In genomic region chr13:50474094-50474654, GRCh38 we compare ENCODE assay signal across 20 cellular contexts.
DNase-seq lines count a peak whose midpoint lies in the region; ATAC-seq lines count a peak whose summit lies in the region.
"Had no signal": no experiment of that assay in that cellular context is flagged by ENCODE, and none has a peak within 500 bp of the region (broad histone marks: within the 10 kb centered on the region; RNA-seq: fewer than 3 reads in every experiment).

No MANE protein-coding gene starts in this region.

- DNase-seq in NCI-H1417 (lab: John Stamatoyannopoulos, UW) (peak in 2 of 3 experiments; percentile 35 to 41), NCI-H1417 treated with DMSO at 0.1 percent for 48 hours (lab: John Stamatoyannopoulos, UW) (no peak), DMS53 (lab: John Stamatoyannopoulos, UW) (peak; percentile 74), skeletal muscle cell (ENCODE audit: low read depth) (peak; percentile 56), dermis blood vessel endothelial cell (no peak), HPDE6-E6E7 (ENCODE audit: extremely low spot score) (no peak)
- DNase-seq: ACHN; CD4-positive, alpha-beta T cell; COR-L47; DND-41; NCI-H1436; NCI-H187 treated with DMSO at 0.1 percent for 48 hours; NCI-H226; NCI-H526; OCI-M1 had no signal

- H3K9me3 Mint-ChIP-seq in activated T-helper 17 cell treated with anti-CD3 and anti-CD28 coated beads, Interleukin-2, amount 50 U/mL, for 72 hours: no peaks in the 10 kb centered on the region
- H3K9me3 Mint-ChIP-seq: CD4-positive, alpha-beta T cell; IgD-negative memory B cell had no signal

- H3K4me3 ChIP-seq in skeletal muscle cell (ENCODE audit: low read depth, low read length): no peak overlapping the region
- H3K4me3 ChIP-seq: BLaER1 had no signal

- H3K27ac Mint-ChIP-seq in activated T-helper 17 cell treated with anti-CD3 and anti-CD28 coated beads, Interleukin-2, amount 50 U/mL, for 72 hours: no peak overlapping the region
- H3K27ac Mint-ChIP-seq: CD4-positive, alpha-beta T cell; IgD-negative memory B cell had no signal

- H3K27me3 Mint-ChIP-seq in activated T-helper 17 cell treated with anti-CD3 and anti-CD28 coated beads, Interleukin-2, amount 50 U/mL, for 72 hours: no peaks in the 10 kb centered on the region

- H3K4me3 Mint-ChIP-seq in activated T-helper 17 cell treated with anti-CD3 and anti-CD28 coated beads, Interleukin-2, amount 50 U/mL, for 72 hours: no peak overlapping the region
- H3K4me3 Mint-ChIP-seq: CD4-positive, alpha-beta T cell; IgD-negative memory B cell had no signal

- peak; percentile 50 for ATAC-seq in activated T-helper 17 cell treated with anti-CD3 and anti-CD28 coated beads, Interleukin-2, amount 50 U/mL, for 72 hours (replicated peaks)
- ATAC-seq in GM18907 (IDR thresholded peaks at IDR 0.05; ENCODE audit: unreplicated experiment): no peak
- ATAC-seq: HCT116 had no signal

- no peaks in the 10 kb centered on the region for H3K4me1 Mint-ChIP-seq in activated T-helper 17 cell treated with anti-CD3 and anti-CD28 coated beads, Interleukin-2, amount 50 U/mL, for 72 hours

- no peaks in the 10 kb centered on the region for H3K36me3 Mint-ChIP-seq in activated T-helper 17 cell treated with anti-CD3 and anti-CD28 coated beads, Interleukin-2, amount 50 U/mL, for 72 hours (ENCODE audit: low read depth)
- H3K36me3 Mint-ChIP-seq: IgD-negative memory B cell had no signal

Comparison
In these comparisons a context has a peak if more than half of its experiments do, and no peak if none do; other contexts are left out.
1. DNase-seq: peak in NCI-H1417 (2 of 3), DMS53 (single experiment) and skeletal muscle cell (single experiment); none in NCI-H1417 treated with DMSO at 0.1 percent for 48 hours (single experiment), dermis blood vessel endothelial cell (single experiment) and HPDE6-E6E7 (single experiment).